20 cellular contexts compared by ENCODE assay signal in the genomic region with DNA sequence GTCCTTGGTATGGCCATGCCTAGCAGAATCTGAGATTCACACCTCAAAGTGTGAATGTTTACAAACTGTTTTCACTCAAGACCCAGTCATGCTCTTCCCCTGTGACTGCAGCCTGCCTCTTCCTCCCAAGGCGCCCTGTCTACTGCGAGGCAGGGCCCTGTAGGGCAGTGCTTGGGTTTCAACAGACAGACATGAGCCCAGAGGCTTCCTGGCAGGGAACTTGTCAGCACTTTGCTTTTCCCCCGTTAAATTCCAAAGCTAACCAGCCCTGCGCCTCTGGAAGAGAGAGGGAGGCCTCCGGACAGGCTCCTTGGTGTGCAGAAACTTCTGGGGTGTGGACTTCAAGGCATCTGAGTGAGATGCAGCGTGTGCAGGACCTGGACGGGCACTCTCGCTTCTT. TPM values are rescaled to one million over a fixed set of nuclear protein-coding genes. Genes with fewer than 3 reads are reported as not detected.
DNase-seq lines count a peak whose midpoint lies in the region; ATAC-seq, FAIRE-seq and TF ChIP-seq lines count a peak whose summit lies in the region.
"Had no signal": no experiment of that assay in that cellular context is flagged by ENCODE, and none has a peak within 500 bp of the region (broad histone marks: within the 10 kb centered on the region; RNA-seq: fewer than 3 reads in every experiment).

No MANE protein-coding gene starts in this region.

- H3K4me3 Mint-ChIP-seq in astrocyte (ENCODE audit: unreplicated experiment) = no peak overlapping the region
- H3K4me3 Mint-ChIP-seq: activated T-helper 17 cell treated with anti-CD3 and anti-CD28 coated beads, Interleukin-2, amount 50 U/mL, for 72 hours; T-helper 2 cell treated with Interferon-gamma antibody and Interleukin-4, amounts not matched to agents 5 μg/mL and 100 μg/mL, for 36 hours had no signal

- H3K79me2 ChIP-seq in astrocyte (ENCODE audit: insufficient read depth, low read length) = no peaks in the 10 kb centered on the region

- no peaks in the 10 kb centered on the region for H3K4me1 ChIP-seq in astrocyte (ENCODE audit: insufficient read depth, low read length)
- no peaks in the 10 kb centered on the region for H3K4me1 ChIP-seq in mesenchymal stem cell (ENCODE audit: control insufficient read depth, insufficient read depth, low read depth, low read length)
- H3K4me1 ChIP-seq in upper lobe of left lung = no peaks in the 10 kb centered on the region
- no peaks in the 10 kb centered on the region for H3K4me1 ChIP-seq in gastrocnemius medialis
- H3K4me1 ChIP-seq: SJSA1 had no signal

- H3K9me3 ChIP-seq in astrocyte (ENCODE audit: insufficient read depth, low read depth, low read length) (no peaks in the 10 kb centered on the region), mesenchymal stem cell (ENCODE audit: control insufficient read depth, low read length) (no peaks in the 10 kb centered on the region), upper lobe of left lung (no peaks in the 10 kb centered on the region), gastrocnemius medialis (no peaks in the 10 kb centered on the region)
- H3K9me3 ChIP-seq: BLaER1, SJSA1, tibial nerve had no signal

- no peak overlapping the region for H3K4me2 ChIP-seq in astrocyte (ENCODE audit: low read length)
- no peak overlapping the region for H3K4me2 ChIP-seq in mesenchymal stem cell (ENCODE audit: low read length, poor library complexity, severe bottlenecking)
- H3K4me2 ChIP-seq: BLaER1 had no signal

- H3K27me3 ChIP-seq in astrocyte (ENCODE audit: insufficient read depth, low read length) (no peaks in the 10 kb centered on the region), mesenchymal stem cell (ENCODE audit: control insufficient read depth in 1 of 2, insufficient read depth in 1 of 2, low read length in 2 of 2) (no peaks in the 10 kb centered on the region), upper lobe of left lung (no peaks in the 10 kb centered on the region), gastrocnemius medialis (no peaks in the 10 kb centered on the region)
- H3K27me3 ChIP-seq: BLaER1, tibial nerve had no signal

- H4K8ac ChIP-seq in mesenchymal stem cell (ENCODE audit: low read length) = no peak overlapping the region

- no peak overlapping the region for H3K14ac ChIP-seq in mesenchymal stem cell (ENCODE audit: low read length in 2 of 2)

- H3K4me1 Mint-ChIP-seq in astrocyte (ENCODE audit: low read depth, unreplicated experiment) = no peaks in the 10 kb centered on the region
- H3K4me1 Mint-ChIP-seq: activated T-helper 17 cell treated with anti-CD3 and anti-CD28 coated beads, Interleukin-2, amount 50 U/mL, for 72 hours had no signal

- no peak overlapping the region for H3K23ac ChIP-seq in mesenchymal stem cell (ENCODE audit: low read length in 2 of 2)

- H4K20me1 ChIP-seq in astrocyte (ENCODE audit: insufficient read depth, low read length) = no peaks in the 10 kb centered on the region
- H4K20me1 ChIP-seq: BLaER1 had no signal

- H3K4ac ChIP-seq in mesenchymal stem cell (ENCODE audit: low read depth in 1 of 2, low read length in 2 of 2) = no peak overlapping the region

- no peaks in the 10 kb centered on the region for H3K9me3 Mint-ChIP-seq in astrocyte (ENCODE audit: unreplicated experiment)
- H3K9me3 Mint-ChIP-seq: activated T-helper 17 cell treated with anti-CD3 and anti-CD28 coated beads, Interleukin-2, amount 50 U/mL, for 72 hours; T-helper 2 cell treated with Interferon-gamma antibody and Interleukin-4, amounts not matched to agents 5 μg/mL and 100 μg/mL, for 36 hours had no signal

- H3K36me3 Mint-ChIP-seq in astrocyte (ENCODE audit: low read depth, unreplicated experiment) = no peaks in the 10 kb centered on the region

- no peaks in the 10 kb centered on the region for H3K36me3 ChIP-seq in astrocyte (ENCODE audit: insufficient read depth, low read length)
- no peaks in the 10 kb centered on the region for H3K36me3 ChIP-seq in mesenchymal stem cell (ENCODE audit: control insufficient read depth in 1 of 2, insufficient read depth in 2 of 2, low read depth in 1 of 2, low read length in 2 of 2)
- H3K36me3 ChIP-seq in upper lobe of left lung = no peaks in the 10 kb centered on the region
- no peaks in the 10 kb centered on the region for H3K36me3 ChIP-seq in gastrocnemius medialis
- H3K36me3 ChIP-seq: BLaER1, SJSA1, tibial nerve had no signal

- ATAC-seq in upper lobe of left lung (ENCODE audit: low FRiP score in 2 of 2) (peak in 1 of 2 donors; percentile 63), HG03571 (IDR thresholded peaks at IDR 0.05; ENCODE audit: unreplicated experiment) (no peak), GM18870 (IDR thresholded peaks at IDR 0.05; ENCODE audit: unreplicated experiment) (no peak), gastrocnemius medialis (no peak)
- ATAC-seq: activated T-helper 17 cell treated with anti-CD3 and anti-CD28 coated beads, Interleukin-2, amount 50 U/mL, for 72 hours had no signal

- no peak overlapping the region for H2AK5ac ChIP-seq in mesenchymal stem cell (ENCODE audit: low read length, severe bottlenecking)

- H4K91ac ChIP-seq in mesenchymal stem cell (ENCODE audit: low read length) = no peak overlapping the region

- TF ChIP-seq EP300 in upper lobe of left lung (IDR thresholded peaks at IDR 0.05) = no peak

- H2BK12ac ChIP-seq in mesenchymal stem cell (ENCODE audit: low read length in 2 of 2) = no peak overlapping the region

- no peak overlapping the region for H3K27ac Mint-ChIP-seq in astrocyte (ENCODE audit: unreplicated experiment)
- H3K27ac Mint-ChIP-seq: activated T-helper 17 cell treated with anti-CD3 and anti-CD28 coated beads, Interleukin-2, amount 50 U/mL, for 72 hours; T-helper 2 cell treated with Interferon-gamma antibody and Interleukin-4, amounts not matched to agents 5 μg/mL and 100 μg/mL, for 36 hours had no signal

- TF ChIP-seq POLR2A in upper lobe of left lung (IDR thresholded peaks at IDR 0.05) (peak in 1 of 4 donors; percentile 42), gastrocnemius medialis (IDR thresholded peaks at IDR 0.05) (no peak)

- no peaks in the 10 kb centered on the region for H3K27me3 Mint-ChIP-seq in astrocyte (ENCODE audit: low read depth, unreplicated experiment)
- H3K27me3 Mint-ChIP-seq: activated T-helper 17 cell treated with anti-CD3 and anti-CD28 coated beads, Interleukin-2, amount 50 U/mL, for 72 hours had no signal

- no peak overlapping the region for H2BK120ac ChIP-seq in mesenchymal stem cell (ENCODE audit: low read depth, low read length)

- intact Hi-C loops in gastrocnemius medialis (cut with DNase I; ENCODE audit: low total_unique reads) = no loop called here

- H3K79me1 ChIP-seq in mesenchymal stem cell (replicated peaks; ENCODE audit: low read length, poor library complexity, severe bottlenecking) = no peaks in the 10 kb centered on the region

- WGBS in mesenchymal stem cell = 62% methylated on average over 7 of the region's 8 CpGs
- 66 to 68% methylated on average over 8 of the region's 8 CpGs for WGBS in upper lobe of left lung, 2 donors

- no peak overlapping the region for H3K27ac ChIP-seq in astrocyte (ENCODE audit: low read depth, low read length)
- no peak overlapping the region for H3K27ac ChIP-seq in mesenchymal stem cell (ENCODE audit: low read length, poor library complexity, severe bottlenecking)
- peak overlapping the region in 3 of 4 donors; percentile 22 to 58 (median 45) for H3K27ac ChIP-seq in upper lobe of left lung
- no peak overlapping the region for H3K27ac ChIP-seq in gastrocnemius medialis
- H3K27ac ChIP-seq: BLaER1, SJSA1 had no signal

- peak; percentile 24 for DNase-seq in SKM-1 treated with dmso at 0.1 percent for 144 hours (lab: John Stamatoyannopoulos, UW; ENCODE audit: unreplicated experiment)
- no peak for DNase-seq in SKM-1 (lab: John Stamatoyannopoulos, UW; ENCODE audit: unreplicated experiment)
- DNase-seq in astrocyte (ENCODE audit: low read depth) = no peak
- no peak for DNase-seq in mesenchymal stem cell
- peak in 1 of 2 donors; percentile 61 for DNase-seq in upper lobe of left lung
- no peak for DNase-seq in gastrocnemius medialis
- DNase-seq: DMS 273 treated with DMSO at 0.1 percent for 48 hours; dorsolateral prefrontal cortex; erythroblast; NCI-H1930; stimulated activated CD4-positive, alpha-beta T cell treated with anti-CD3 and anti-CD28 coated beads, Interleukin-15, amount 100 ng/mL, for 24 hours; stimulated activated naive CD4-positive, alpha-beta T cell had no signal

- H3K4me3 ChIP-seq in astrocyte (ENCODE audit: insufficient read depth, low read depth, low read length) = no peak overlapping the region
- H3K4me3 ChIP-seq in mesenchymal stem cell (ENCODE audit: insufficient read depth in 1 of 2, low read depth in 1 of 2, low read length in 2 of 2) = no peak overlapping the region
- H3K4me3 ChIP-seq in upper lobe of left lung = no peak overlapping the region
- no peak overlapping the region for H3K4me3 ChIP-seq in gastrocnemius medialis
- H3K4me3 ChIP-seq: BLaER1, dorsolateral prefrontal cortex, SJSA1, tibial nerve had no signal

- no peak overlapping the region for H3K9ac ChIP-seq in astrocyte (ENCODE audit: low read length)
- H3K9ac ChIP-seq in mesenchymal stem cell (ENCODE audit: low read length) = no peak overlapping the region
- H3K9ac ChIP-seq: BLaER1 had no signal

- TF ChIP-seq CTCF in astrocyte (IDR thresholded peaks at IDR 0.05; ENCODE audit: insufficient read depth, low read depth, low read length) (no peak), upper lobe of left lung (IDR thresholded peaks at IDR 0.05) (no peak), gastrocnemius medialis (IDR thresholded peaks at IDR 0.05 in 4 of 5, conservative IDR thresholded peaks at IDR 0.05 in 1 of 5) (no peak)

- in situ Hi-C loops in gastrocnemius medialis (cut with MboI; ENCODE audit: low sequenced_read_pairs in 4 of 4) = no loop called here

- H2BK5ac ChIP-seq in mesenchymal stem cell (ENCODE audit: low read depth, low read length, poor library complexity, severe bottlenecking) = no peak overlapping the region

- H2AFZ ChIP-seq in astrocyte (ENCODE audit: low read depth, low read length) (peak overlapping the region; percentile 24), mesenchymal stem cell (ENCODE audit: low read depth, low read length) (peak overlapping the region; percentile 83)

- H2BK15ac ChIP-seq in mesenchymal stem cell (ENCODE audit: low read depth, poor library complexity, severe bottlenecking) = no peak overlapping the region

- no peak overlapping the region for H3K18ac ChIP-seq in mesenchymal stem cell (ENCODE audit: low read depth in 1 of 2, low read length in 2 of 2)

- FAIRE-seq in astrocyte (lab: Jason Lieb, UNC) = no peak
- FAIRE-seq: A204.1 had no signal

RNA-seq across cellular contexts. Expression of a gene that starts 8.6 kb away (rescaled TPM):
- total RNA-seq in astrocyte (55.9 and 59.8 TPM in 2 replicates), upper lobe of left lung (10 to 100 TPM; 21.9 to 44.3 (median 36.5) TPM), gastrocnemius medialis (10 to 100 TPM in 3 of 4 donors, 1 to 10 TPM in 1; 8.4 to 19.3 (median 12.4) TPM)
- 13.7 TPM for polyA plus RNA-seq in mesenchymal stem cell (2013, experiment 1 of 2)
- polyA plus RNA-seq in mesenchymal stem cell (2013, experiment 2 of 2) = 14.9 TPM

Comparison
In these comparisons a context has a peak if more than half of its experiments do, and no peak if none do; other contexts are left out.
1. H3K27ac ChIP-seq: peak in upper lobe of left lung (3 of 4); none in astrocyte (single experiment), mesenchymal stem cell (single experiment) and gastrocnemius medialis (0 of 4).